In genomic region chr17:18187816-18188761, GRCh38 we compare ENCODE assay signal across 8 cellular contexts. TPM values are rescaled to one million over a fixed set of nuclear protein-coding genes. Genes with fewer than 3 reads are reported as not detected.
A peak's percentile ranks its signal among the peaks of the same experiment; 100 is the strongest.
DNase-seq lines count a peak whose midpoint lies in the region; TF ChIP-seq lines count a peak whose summit lies in the region.

No MANE protein-coding gene starts in this region.

- H3K9me3 Mint-ChIP-seq in activated naive CD4-positive, alpha-beta T cell treated with anti-CD3 and anti-CD28 coated beads for 36 hours = no peaks in the 10 kb centered on the region

- intact Hi-C loops in activated naive CD4-positive, alpha-beta T cell treated with anti-CD3 and anti-CD28 coated beads for 36 hours (cut with micrococcal nuclease) = loop anchor here (10.0 kb wide), 1 partner anchor 713 kb away; the partner anchor contains the start of gene MED9
- intact Hi-C loops in tibial artery (cut with DNase I; ENCODE audit: low total_unique reads) = no loop called here

- no peaks in the 10 kb centered on the region for H3K27me3 ChIP-seq in layer of hippocampus (ENCODE audit: control insufficient read depth, insufficient read depth, low read length)
- H3K27me3 ChIP-seq in tibial artery = no peaks in the 10 kb centered on the region

- CTCF ChIA-PET in activated naive CD4-positive, alpha-beta T cell treated with anti-CD3 and anti-CD28 coated beads for 36 hours (lab: Charles Lee) = interaction anchor here (0.7 to 1.8 kb wide), 6 partner anchors 28 to 228 kb away, joined by 3 to 4 read pairs (median 4); no protein-coding TSS in a partner anchor

- H3K27ac Mint-ChIP-seq in activated naive CD4-positive, alpha-beta T cell treated with anti-CD3 and anti-CD28 coated beads for 36 hours = peak overlapping the region; percentile 54

- H3K4me1 ChIP-seq in tibial artery = peaks cover 0 to 78% (median 70%) of the 10 kb centered on the region in 4 donors

- peak overlapping the region; percentile 88 to 99 for H3K4me3 ChIP-seq in tibial artery

- H3K4me1 Mint-ChIP-seq in activated naive CD4-positive, alpha-beta T cell treated with anti-CD3 and anti-CD28 coated beads for 36 hours (ENCODE audit: low read depth) = peaks cover 68% of the 10 kb centered on the region

- H3K9me3 ChIP-seq in tibial artery = no peaks in the 10 kb centered on the region

- peak overlapping the region; percentile 96 for H3K4me3 Mint-ChIP-seq in activated naive CD4-positive, alpha-beta T cell treated with anti-CD3 and anti-CD28 coated beads for 36 hours

- no peak for TF ChIP-seq CTCF in tibial artery (IDR thresholded peaks at IDR 0.05)

- peaks cover 0 to 18% (median 0%) of the 10 kb centered on the region in 3 donors for H3K36me3 ChIP-seq in tibial artery

- peak; percentile 14 for DNase-seq in activated naive CD4-positive, alpha-beta T cell treated with anti-CD3 and anti-CD28 coated beads for 36 hours
- DNase-seq in activated naive CD4-positive, alpha-beta T cell treated with anti-CD3 and anti-CD28 coated beads, Interleukin-2, amount 50 U/mL, for 16 hours = no peak
- no peak for DNase-seq in tibial artery
- no peak for DNase-seq in NCI-H524 (lab: John Stamatoyannopoulos, UW)
- no peak for DNase-seq in activated CD4-positive, CD25-positive, alpha-beta regulatory T cell (lab: John Stamatoyannopoulos, UW)
- DNase-seq in DMS79 treated with DMSO at 0.1 percent for 48 hours (lab: John Stamatoyannopoulos, UW) = no peak

- no peaks in the 10 kb centered on the region for H3K27me3 Mint-ChIP-seq in activated naive CD4-positive, alpha-beta T cell treated with anti-CD3 and anti-CD28 coated beads for 36 hours (ENCODE audit: low read depth)

- peaks cover 37% of the 10 kb centered on the region for H3K36me3 Mint-ChIP-seq in activated naive CD4-positive, alpha-beta T cell treated with anti-CD3 and anti-CD28 coated beads for 36 hours (ENCODE audit: low read depth)

- peak overlapping the region; percentile 46 for H3K27ac ChIP-seq in angular gyrus (ENCODE audit: low read depth, low read length)
- H3K27ac ChIP-seq in layer of hippocampus (ENCODE audit: low read depth, low read length) = peak overlapping the region; percentile 82
- H3K27ac ChIP-seq in tibial artery = peak overlapping the region; percentile 98 to 100

RNA-seq across cellular contexts. Expression of gene ALKBH5, which starts 4.5 kb away (rescaled TPM):
- total RNA-seq in activated naive CD4-positive, alpha-beta T cell treated with anti-CD3 and anti-CD28 coated beads for 36 hours = 10 to 100 TPM; 83.4 to 86.7 TPM

RNA-seq across cellular contexts. Expression of gene LLGL1, which starts 37.3 kb away (rescaled TPM):
- total RNA-seq in activated naive CD4-positive, alpha-beta T cell treated with anti-CD3 and anti-CD28 coated beads for 36 hours = 10 to 100 TPM; 14.8 to 15.0 TPM

Comparison
In these comparisons a context has a peak if more than half of its experiments do, and no peak if none do; other contexts are left out.
1. H3K27ac ChIP-seq: peak in every context shown above with its lines; median percentile 99 in tibial artery; 82 in layer of hippocampus; 46 in angular gyrus.